In the genomic region with DNA sequence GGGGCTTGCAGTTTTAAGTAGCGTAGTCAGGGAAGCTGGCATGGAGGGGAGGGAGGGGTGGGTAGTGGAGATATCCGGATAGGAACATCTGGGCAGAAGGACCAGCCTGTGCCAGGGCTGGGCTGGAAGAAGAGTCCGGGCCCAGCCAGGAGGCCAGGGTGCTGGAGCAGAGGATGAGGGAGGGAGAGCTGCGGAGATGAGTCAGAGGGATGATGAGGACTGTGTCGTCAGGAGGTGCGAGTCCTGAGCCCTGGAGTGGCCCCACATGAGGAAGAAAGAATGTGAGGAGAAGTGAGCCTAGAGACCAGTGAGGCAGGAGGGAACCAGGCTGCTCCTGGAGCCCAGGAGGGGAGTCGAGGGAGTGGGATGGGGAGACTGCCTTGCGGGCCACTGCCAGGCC, we compare ENCODE assay signal across 11 cellular contexts.
DNase-seq lines count a peak whose midpoint lies in the region; ATAC-seq, FAIRE-seq and TF ChIP-seq lines count a peak whose summit lies in the region.
"Had no signal": no experiment of that assay in that cellular context is flagged by ENCODE, and none has a peak within 500 bp of the region (broad histone marks: within the 10 kb centered on the region; RNA-seq: fewer than 3 reads in every experiment).

No MANE protein-coding gene starts in this region.

- no peaks in the 10 kb centered on the region for H3K9me3 ChIP-seq in AG04450 (ENCODE audit: control insufficient read depth, insufficient read depth, low read length)
- H3K9me3 ChIP-seq: right atrium auricular region had no signal

- no peak overlapping the region for H3K4me3 Mint-ChIP-seq in nephron progenitor cell

- DNase-seq in AG04450 (ENCODE audit: low read depth, low spot score) (peak; percentile 59), HTR-8/SVneo (ENCODE audit: insufficient read length, low spot score) (peak; percentile 75), bronchial epithelial cell (ENCODE audit: low read depth) (peak; percentile 51), nephron progenitor cell (no peak), GOT3 (lab: John Stamatoyannopoulos, UW) (no peak), foreskin melanocyte (no peak)
- DNase-seq: glutamatergic neuron, NCI-H1930 had no signal

- H3K27ac ChIP-seq in AG04450 (ENCODE audit: low read depth, low read length) = peak overlapping the region; percentile 95
- H3K27ac ChIP-seq: right atrium auricular region had no signal

- H3K36me3 ChIP-seq in bronchial epithelial cell (ENCODE audit: control insufficient read depth, insufficient read depth, low read length) = peaks cover 8% of the 10 kb centered on the region

- TF ChIP-seq CTCF in AG04450 (IDR thresholded peaks at IDR 0.05; ENCODE audit: low read depth, low read length) = no peak
- TF ChIP-seq CTCF in bronchial epithelial cell (IDR thresholded peaks at IDR 0.05; ENCODE audit: insufficient read depth, low read length, severe bottlenecking) = no peak
- TF ChIP-seq CTCF in nephron progenitor cell (IDR thresholded peaks at IDR 0.05) = no peak

- H3K27me3 Mint-ChIP-seq in nephron progenitor cell (ENCODE audit: low read depth, poor library complexity) = peaks cover 5% of the 10 kb centered on the region

- FAIRE-seq in HTR-8/SVneo (lab: Jason Lieb, UNC) (no peak), bronchial epithelial cell (lab: Jason Lieb, UNC) (no peak)

- POLR2A ChIA-PET in AG04450 (lab: Yijun Ruan, JAX) = interaction anchor here (0.7 to 1.2 kb wide), 4 partner anchors 9 to 431 kb away, joined by 3 to 7 read pairs (median 4); no protein-coding TSS in a partner anchor

- peaks cover 28% of the 10 kb centered on the region for H3K4me1 Mint-ChIP-seq in nephron progenitor cell

- peak overlapping the region; percentile 34 for H3K27ac Mint-ChIP-seq in nephron progenitor cell

- H3K27me3 ChIP-seq in AG04450 (ENCODE audit: control insufficient read depth, insufficient read depth, low read length) (no peaks in the 10 kb centered on the region), bronchial epithelial cell (ENCODE audit: control insufficient read depth, insufficient read depth, low read length) (no peaks in the 10 kb centered on the region)
- H3K27me3 ChIP-seq: right atrium auricular region had no signal

- ATAC-seq in HG02981 (IDR thresholded peaks at IDR 0.05; ENCODE audit: unreplicated experiment) (no peak), HG03342 (IDR thresholded peaks at IDR 0.05; ENCODE audit: unreplicated experiment) (no peak)

- H3K4me3 ChIP-seq in AG04450 (ENCODE audit: low read depth, low read length) (0 out of 2 replicates have a peak overlapping the region, but pooled peaks have one; percentile 4), bronchial epithelial cell (ENCODE audit: low read depth, low read length) (no peak overlapping the region)
- H3K4me3 ChIP-seq: right atrium auricular region had no signal

- H3K36me3 Mint-ChIP-seq in nephron progenitor cell (ENCODE audit: low read depth) = peaks cover 8% of the 10 kb centered on the region

- CTCF ChIA-PET in AG04450 (lab: Charles Lee) = interaction anchor here (0.8 to 1.1 kb wide), 2 partner anchors 145 to 617 kb away, joined by 3 to 4 read pairs; no protein-coding TSS in a partner anchor

- H3K9me3 Mint-ChIP-seq in nephron progenitor cell = no peaks in the 10 kb centered on the region

Comparison
In these comparisons a context has a peak if more than half of its experiments do, and no peak if none do; other contexts are left out.
1. DNase-seq: peak in AG04450 (single experiment), HTR-8/SVneo (single experiment) and bronchial epithelial cell (single experiment); none in nephron progenitor cell (single experiment), GOT3 (single experiment) and foreskin melanocyte (single experiment).